Comparison of ENCODE assay signal across 1 cellular context in genomic region chr9:136283291-136284235, GRCh38.
TF ChIP-seq lines count a peak whose summit lies in the region.

No MANE protein-coding gene starts in this region.

TF ChIP-seq in K562, 482 proteins besides CTCF, POLR2A, EP300 and RAD21 (continues in another document):
- no peak for TF ChIP-seq TAF1 (IDR thresholded peaks at IDR 0.05; ENCODE audit: control insufficient read depth, extremely low read depth, insufficient read depth, low read length, severe bottlenecking)
- TF ChIP-seq RFX1 (IDR thresholded peaks at IDR 0.05): no peak
- TF ChIP-seq NR2C2 (CRISPR knock-in tag; IDR thresholded peaks at IDR 0.05): 0 out of 2 replicates have a peak, but pooled peaks have one; percentile 41
- no peak for TF ChIP-seq NR2C2 (tag; IDR thresholded peaks at IDR 0.05)
- TF ChIP-seq MBD1 (CRISPR knock-in tag; IDR thresholded peaks at IDR 0.05): no peak
- TF ChIP-seq VEZF1 (CRISPR knock-in tag; IDR thresholded peaks at IDR 0.05): peak; percentile 43; the same call in 1 of the 2 replicates
- no peak for TF ChIP-seq CUX1 (CRISPR knock-in tag; IDR thresholded peaks at IDR 0.05)
- 0 out of 2 replicates have a peak, but pooled peaks have one; percentile 5 for TF ChIP-seq KLF16 (IDR thresholded peaks at IDR 0.05)
- TF ChIP-seq RCOR1 (IDR thresholded peaks at IDR 0.05; ENCODE audit: borderline replicate concordance in 1 of 2, low read depth in 2 of 2, low read length in 2 of 2): peak in 1 of 2 experiments; percentile 21; a peak in 1 of 4 replicates
- TF ChIP-seq SRSF1 (IDR thresholded peaks at IDR 0.05; ENCODE audit: low read depth, low read length): no peak
- TF ChIP-seq RERE (CRISPR knock-in tag; IDR thresholded peaks at IDR 0.05; ENCODE audit: borderline replicate concordance): no peak
- TF ChIP-seq MAZ (CRISPR knock-in tag; conservative IDR thresholded peaks at IDR 0.05 in 1 of 2, IDR thresholded peaks at IDR 0.05 in 1 of 2): peak; percentile 42 to 44; a peak in 2 of 4 replicates
- 0 out of 2 replicates have a peak, but pooled peaks have one; percentile 37 for TF ChIP-seq ARID2 (IDR thresholded peaks at IDR 0.05)
- peak; percentile 38; the same call in 1 of the 2 replicates for TF ChIP-seq RB1 (IDR thresholded peaks at IDR 0.05; ENCODE audit: low read depth)
- no peak for TF ChIP-seq ZNF780A (CRISPR knock-in tag; IDR thresholded peaks at IDR 0.05)
- no peak for TF ChIP-seq CCAR2 (IDR thresholded peaks at IDR 0.05; ENCODE audit: low read depth, low read length)
- TF ChIP-seq ZEB2 (IDR thresholded peaks at IDR 0.05): no peak
- TF ChIP-seq LARP7 (IDR thresholded peaks at IDR 0.05): no peak
- TF ChIP-seq RREB1 (CRISPR knock-in tag; IDR thresholded peaks at IDR 0.05): 0 out of 2 replicates have a peak, but pooled peaks have one; percentile 33
- no peak for TF ChIP-seq ZNF395 (CRISPR knock-in tag; IDR thresholded peaks at IDR 0.05)
- no peak for TF ChIP-seq SMARCA4 (IDR thresholded peaks at IDR 0.05)
- TF ChIP-seq BCL6 (CRISPR knock-in tag; IDR thresholded peaks at IDR 0.05): no peak
- 0 out of 2 replicates have a peak, but pooled peaks have one; percentile 33 for TF ChIP-seq ZNF609 (CRISPR knock-in tag; IDR thresholded peaks at IDR 0.05; ENCODE audit: borderline replicate concordance)
- no peak for TF ChIP-seq TBP (optimal IDR thresholded peaks at IDR 0.05; ENCODE audit: low read depth, low read length)
- TF ChIP-seq CTBP1 (IDR thresholded peaks at IDR 0.05; ENCODE audit: borderline replicate concordance): peak; percentile 35; the same call in 1 of the 2 replicates
- peak; percentile 30; the same call in 1 of the 2 replicates for TF ChIP-seq CREM (IDR thresholded peaks at IDR 0.05; ENCODE audit: low read depth)
